ENCODE assay signal across 10 cellular contexts in the genomic region with DNA sequence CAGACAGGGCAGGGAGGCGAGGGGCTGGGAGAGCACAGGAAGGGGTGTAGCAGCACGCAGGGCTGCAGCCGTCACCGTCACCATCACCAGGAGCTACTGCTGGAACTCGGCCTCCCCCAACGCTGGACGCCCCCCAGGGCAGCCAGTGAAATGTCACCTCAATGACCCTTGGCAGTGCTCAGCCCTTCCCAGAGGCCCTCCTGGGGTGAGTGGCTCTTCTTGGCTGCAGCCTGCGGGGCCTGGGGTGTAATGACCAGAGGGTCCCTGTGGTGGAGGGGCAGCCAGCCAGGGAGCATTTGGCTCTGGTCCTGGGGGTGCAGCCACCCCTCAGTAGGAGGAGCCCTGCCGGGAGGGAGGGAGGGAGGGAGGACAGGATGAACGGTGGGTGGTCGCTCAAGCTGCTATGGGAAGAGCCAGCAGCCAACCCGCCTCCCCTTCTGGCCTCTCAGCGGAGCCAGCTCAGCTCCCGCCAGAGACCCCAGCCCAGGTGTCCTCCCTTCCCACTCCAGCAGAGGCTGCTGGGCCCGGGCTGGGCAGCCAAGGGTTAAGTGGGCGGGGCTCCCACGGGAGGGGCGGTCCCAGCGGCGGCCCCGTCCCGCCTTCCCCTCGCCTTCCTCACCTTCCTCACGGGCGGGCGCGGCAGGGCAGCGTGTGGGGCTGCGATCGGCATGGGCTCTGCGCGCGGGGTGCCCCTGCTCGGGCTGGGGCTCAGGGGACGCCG. TPM values are rescaled to one million over a fixed set of nuclear protein-coding genes. Genes with fewer than 3 reads are reported as not detected.
DNase-seq lines count a peak whose midpoint lies in the region; ATAC-seq, FAIRE-seq and TF ChIP-seq lines count a peak whose summit lies in the region.
"Had no signal": no experiment of that assay in that cellular context is flagged by ENCODE, and none has a peak within 500 bp of the region (broad histone marks: within the 10 kb centered on the region; RNA-seq: fewer than 3 reads in every experiment).

No MANE protein-coding gene starts in this region.

- dilution Hi-C loops in IMR-90 (cut with HindIII; ENCODE audit: low sequenced_read_pairs, unreplicated experiment), result no loop called here

- in situ Hi-C loops in IMR-90 (cut with MboI; ENCODE audit: low sequenced_read_pairs), result no loop called here

- H3K56ac ChIP-seq in IMR-90 (ENCODE audit: extremely low read depth, insufficient read depth, low read length), result no peak overlapping the region

- TF ChIP-seq RAD21 in IMR-90 (IDR thresholded peaks at IDR 0.05; ENCODE audit: low read length), result no peak

- H3K79me1 ChIP-seq in IMR-90 (ENCODE audit: low read depth in 1 of 2, low read length in 2 of 2), result no peaks in the 10 kb centered on the region

- peaks cover 0 to 89% (median 53%) of the 10 kb centered on the region in 11 experiments; a peak in 17 of 22 replicates for H4K20me1 ChIP-seq in BLaER1 treated with 17β-estradiol and CSF1 and Interleukin-3, amounts not matched to agents 10 nM and 100 nM
- no peaks in the 10 kb centered on the region for H4K20me1 ChIP-seq in IMR-90 (ENCODE audit: insufficient read depth, low read length)

- no peak for DNase-seq in IMR-90
- peak; percentile 29 for DNase-seq in activated CD8-positive, alpha-beta T cell treated with anti-CD3 and anti-CD28 coated beads, Interleukin-2, amount 10 ng/mL, durations not matched to agents 7 days and 5 days
- DNase-seq in iPS-NIHi7 (ENCODE audit: extremely low spot score), result peak; percentile 88
- no peak for DNase-seq in H54 (ENCODE audit: insufficient read length, low spot score)
- DNase-seq in occipital lobe (lab: John Stamatoyannopoulos, UW), result no peak
- no peak for DNase-seq in AG20443 (ENCODE audit: low spot score)
- DNase-seq in right cardiac atrium, result no peak
- DNase-seq: OCI-M1 had no signal

- H4K8ac ChIP-seq in IMR-90 (ENCODE audit: low read depth in 2 of 2, low read length in 2 of 2), result no peak overlapping the region

- no peak overlapping the region for H4K5ac ChIP-seq in IMR-90 (ENCODE audit: low read depth, low read length)

- no peak overlapping the region for H3K27ac Mint-ChIP-seq in activated CD8-positive, alpha-beta T cell treated with anti-CD3 and anti-CD28 coated beads, Interleukin-2, amount 10 ng/mL, durations not matched to agents 7 days and 5 days

- H4K91ac ChIP-seq in IMR-90 (ENCODE audit: insufficient read depth, low read depth, low read length), result no peak overlapping the region

- no peaks in the 10 kb centered on the region for H3K36me3 Mint-ChIP-seq in activated CD8-positive, alpha-beta T cell treated with anti-CD3 and anti-CD28 coated beads, Interleukin-2, amount 10 ng/mL, durations not matched to agents 7 days and 5 days (ENCODE audit: low read depth)

- POLR2A ChIA-PET in IMR-90 (lab: Charles Lee; ENCODE audit: unreplicated experiment), result no interaction called here
- POLR2A ChIA-PET in activated CD8-positive, alpha-beta T cell treated with anti-CD3 and anti-CD28 coated beads, Interleukin-2, amount 10 ng/mL, durations not matched to agents 7 days and 5 days (lab: Charles Lee), result no interaction called here

- H3K27me3 ChIP-seq in BLaER1 treated with 17β-estradiol and CSF1 and Interleukin-3, amounts not matched to agents 10 nM and 100 nM, result peaks cover 13 to 71% (median 48%) of the 10 kb centered on the region in 11 experiments
- H3K27me3 ChIP-seq in IMR-90 (ENCODE audit: control insufficient read depth, insufficient read depth, low read length) (peaks cover 56% of the 10 kb centered on the region), right cardiac atrium (ENCODE audit: control insufficient read depth, insufficient read depth) (no peaks in the 10 kb centered on the region)

- CTCF ChIA-PET in IMR-90 (lab: Yijun Ruan, JAX), result no interaction called here
- CTCF ChIA-PET in activated CD8-positive, alpha-beta T cell treated with anti-CD3 and anti-CD28 coated beads, Interleukin-2, amount 10 ng/mL, durations not matched to agents 7 days and 5 days (lab: Charles Lee), result no interaction called here

- no peak overlapping the region for H2BK120ac ChIP-seq in IMR-90 (ENCODE audit: low read depth, low read length)

- H3K4ac ChIP-seq in IMR-90 (ENCODE audit: low read depth, low read length), result no peak overlapping the region

- no peak overlapping the region for H2BK20ac ChIP-seq in IMR-90 (ENCODE audit: low read depth, low read length)

- no peaks in the 10 kb centered on the region for H3K9me3 ChIP-seq in BLaER1 treated with 17β-estradiol and CSF1 and Interleukin-3, amounts not matched to agents 10 nM and 100 nM (replicated peaks in 1 of 11)
- H3K9me3 ChIP-seq in IMR-90 (ENCODE audit: control insufficient read depth, insufficient read depth, low read length) (no peaks in the 10 kb centered on the region), right cardiac atrium (ENCODE audit: control insufficient read depth, low read length) (no peaks in the 10 kb centered on the region)
- H3K9me3 ChIP-seq: esophagus muscularis mucosa had no signal

- no peak overlapping the region for H3K14ac ChIP-seq in IMR-90 (replicated peaks; ENCODE audit: low read depth, low read length)

- no peak overlapping the region for H3K27ac ChIP-seq in BLaER1 treated with 17β-estradiol and CSF1 and Interleukin-3, amounts not matched to agents 10 nM and 100 nM
- H3K27ac ChIP-seq in IMR-90 (ENCODE audit: insufficient read depth, low read length) (no peak overlapping the region), right cardiac atrium (ENCODE audit: low read length) (no peak overlapping the region)
- H3K27ac ChIP-seq: esophagus muscularis mucosa had no signal

- FAIRE-seq in H54 (lab: Jason Lieb, UNC), result no peak

- H3K4me3 Mint-ChIP-seq in activated CD8-positive, alpha-beta T cell treated with anti-CD3 and anti-CD28 coated beads, Interleukin-2, amount 10 ng/mL, durations not matched to agents 7 days and 5 days, result no peak overlapping the region

- H2AK9ac ChIP-seq in IMR-90 (replicated peaks; ENCODE audit: low read depth, low read length, poor library complexity), result no peak overlapping the region

- no peak overlapping the region for H3K9ac ChIP-seq in BLaER1 treated with 17β-estradiol and CSF1 and Interleukin-3, amounts not matched to agents 10 nM and 100 nM
- H3K9ac ChIP-seq in IMR-90 (ENCODE audit: low read depth, low read length), result no peak overlapping the region

- H3K9me3 Mint-ChIP-seq in activated CD8-positive, alpha-beta T cell treated with anti-CD3 and anti-CD28 coated beads, Interleukin-2, amount 10 ng/mL, durations not matched to agents 7 days and 5 days (ENCODE audit: insufficient read depth), result no peaks in the 10 kb centered on the region

- TF ChIP-seq POLR2A in IMR-90 (IDR thresholded peaks at IDR 0.05; ENCODE audit: low read depth, low read length), result no peak
- no peak for TF ChIP-seq POLR2A in H54 (IDR thresholded peaks at IDR 0.05; ENCODE audit: low read depth, low read length)

- intact Hi-C loops in IMR-90 (cut with micrococcal nuclease) (no loop called here), right cardiac atrium (cut with DNase I) (no loop called here)

- no TSS peak for BruUV-seq in IMR-90 (replicated peaks; lab: Mats Ljungman, UMichigan)

- no peak overlapping the region for H2BK15ac ChIP-seq in IMR-90 (ENCODE audit: low read depth, low read length)

- H3K27me3 Mint-ChIP-seq in activated CD8-positive, alpha-beta T cell treated with anti-CD3 and anti-CD28 coated beads, Interleukin-2, amount 10 ng/mL, durations not matched to agents 7 days and 5 days (ENCODE audit: low read depth), result no peaks in the 10 kb centered on the region

- H2AFZ ChIP-seq in IMR-90 (replicated peaks; ENCODE audit: low read length, poor library complexity), result no peak overlapping the region

- no peak for TF ChIP-seq CTCF in IMR-90 (conservative IDR thresholded peaks at IDR 0.05; ENCODE audit: low read depth, low read length)

- H3K4me1 ChIP-seq in BLaER1 treated with 17β-estradiol and CSF1 and Interleukin-3, amounts not matched to agents 10 nM and 100 nM, result peaks cover 24 to 90% (median 81%) of the 10 kb centered on the region in 10 experiments
- H3K4me1 ChIP-seq in IMR-90 (ENCODE audit: control insufficient read depth, insufficient read depth, low read length) (no peaks in the 10 kb centered on the region), right cardiac atrium (ENCODE audit: control insufficient read depth, insufficient read depth, low read length) (no peaks in the 10 kb centered on the region)

- no peak overlapping the region for H3K18ac ChIP-seq in IMR-90 (ENCODE audit: low read depth, low read length)

- no peaks in the 10 kb centered on the region for H3K4me1 Mint-ChIP-seq in activated CD8-positive, alpha-beta T cell treated with anti-CD3 and anti-CD28 coated beads, Interleukin-2, amount 10 ng/mL, durations not matched to agents 7 days and 5 days (ENCODE audit: low read depth)

- no peak overlapping the region; a peak in 1 of 20 replicates for H3K4me3 ChIP-seq in BLaER1 treated with 17β-estradiol and CSF1 and Interleukin-3, amounts not matched to agents 10 nM and 100 nM
- no peak overlapping the region for H3K4me3 ChIP-seq in IMR-90 (ENCODE audit: insufficient read depth, low read depth, low read length)
- no peak overlapping the region for H3K4me3 ChIP-seq in right cardiac atrium (ENCODE audit: low read length)
- H3K4me3 ChIP-seq: esophagus muscularis mucosa had no signal

- H3K9me1 ChIP-seq in IMR-90 (ENCODE audit: insufficient read depth, low read length), result no peaks in the 10 kb centered on the region

- H2BK5ac ChIP-seq in IMR-90 (ENCODE audit: low read depth, low read length, poor library complexity, severe bottlenecking), result no peak overlapping the region

- ATAC-seq in IMR-90 (ENCODE audit: low read depth) (peak; percentile 25; the same call in 1 of the 2 replicates), right cardiac atrium (no peak)
- no peak for ATAC-seq in activated CD8-positive, alpha-beta T cell treated with anti-CD3 and anti-CD28 coated beads, Interleukin-2, amount 10 ng/mL, durations not matched to agents 7 days and 5 days

- H3K4me2 ChIP-seq in BLaER1 treated with 17β-estradiol and CSF1 and Interleukin-3, amounts not matched to agents 10 nM and 100 nM, result peak overlapping the region in 10 of 11 experiments; percentile 19 to 88 (median 78); a peak in 20 of 22 replicates
- H3K4me2 ChIP-seq in IMR-90 (ENCODE audit: low read depth, low read length), result no peak overlapping the region

- no peak overlapping the region for H2AK5ac ChIP-seq in IMR-90 (ENCODE audit: low read depth, low read length)

- H3K36me3 ChIP-seq in BLaER1 treated with 17β-estradiol and CSF1 and Interleukin-3, amounts not matched to agents 10 nM and 100 nM, result no peaks in the 10 kb centered on the region
- no peaks in the 10 kb centered on the region for H3K36me3 ChIP-seq in IMR-90 (ENCODE audit: control insufficient read depth, insufficient read depth, low read length)
- H3K36me3 ChIP-seq: esophagus muscularis mucosa had no signal

- WGBS in IMR-90 (ENCODE audit: extremely low coverage in 2 of 2, insufficient read length in 1 of 2), 2 experiments, result 0% methylated on average over 3 of the region's 36 CpGs; no CpG with 5 or more reads in 1 of the 2 experiments
- 5% methylated on average over 36 of the region's 36 CpGs for WGBS in right cardiac atrium

- H3K23ac ChIP-seq in IMR-90 (ENCODE audit: low read depth, low read length), result no peak overlapping the region

RNA-seq across cellular contexts. Expression of a gene that starts 9.1 kb away (rescaled TPM):
- total RNA-seq in IMR-90 (2012; rRNA removed) (0.18 and 0.28 TPM in 2 replicates), occipital lobe (4.2 TPM), right cardiac atrium (under 1 TPM in 3 of 4 donors, not detected in 1; 0.08 to 0.64 (median 0.09) TPM)
- polyA plus RNA-seq in IMR-90 (2012; rRNA removed) (1.9 and 2.4 TPM in 2 replicates), right cardiac atrium (0.16 TPM)
- 1.4 and 2.4 TPM in 2 replicates for polyA plus RNA-seq in IMR-90 (2012; cell fraction: cytosol; rRNA removed)
- 7.8 and 21.5 TPM in 2 replicates for polyA plus RNA-seq in IMR-90 (2012; cell fraction: nucleus; rRNA removed; ENCODE audit: low replicate concordance)
- 10 to 100 TPM in 1 of 2 experiments, 1 to 10 TPM in 1; 9.8 to 11.8 TPM for total RNA-seq in activated CD8-positive, alpha-beta T cell treated with anti-CD3 and anti-CD28 coated beads, Interleukin-2, amount 10 ng/mL, durations not matched to agents 7 days and 5 days

RNA-seq across cellular contexts. Expression of a gene that starts 54.6 kb away (rescaled TPM):
- total RNA-seq in IMR-90 (2012; rRNA removed), result 18.9 and 19.7 TPM in 2 replicates
- 16.9 and 19.4 TPM in 2 replicates for polyA plus RNA-seq in IMR-90 (2012; rRNA removed)
- 16.4 and 25.8 TPM in 2 replicates for polyA plus RNA-seq in IMR-90 (2012; cell fraction: cytosol; rRNA removed)
- polyA plus RNA-seq in IMR-90 (2012; cell fraction: nucleus; rRNA removed; ENCODE audit: low replicate concordance), result 21.3 and 37.5 TPM in 2 replicates
- total RNA-seq in activated CD8-positive, alpha-beta T cell treated with anti-CD3 and anti-CD28 coated beads, Interleukin-2, amount 10 ng/mL, durations not matched to agents 7 days and 5 days, result 10 to 100 TPM; 10.3 to 12.3 TPM
- 21.2 TPM for total RNA-seq in occipital lobe
- total RNA-seq in right cardiac atrium, result 10 to 100 TPM; 11.4 to 15.5 (median 13.6) TPM
- 16.0 TPM for polyA plus RNA-seq in right cardiac atrium

RNA-seq across cellular contexts. Expression of a gene that starts 59.4 kb away (rescaled TPM):
- total RNA-seq in IMR-90 (2012; rRNA removed) (14.0 and 15.3 TPM in 2 replicates), occipital lobe (26.0 TPM), right cardiac atrium (10 to 100 TPM; 35.2 to 51.3 (median 45.1) TPM)
- polyA plus RNA-seq in IMR-90 (2012; rRNA removed) (18.5 and 23.3 TPM in 2 replicates), right cardiac atrium (38.7 TPM)
- 18.5 and 21.4 TPM in 2 replicates for polyA plus RNA-seq in IMR-90 (2012; cell fraction: cytosol; rRNA removed)
- 113 and 229 TPM in 2 replicates for polyA plus RNA-seq in IMR-90 (2012; cell fraction: nucleus; rRNA removed; ENCODE audit: low replicate concordance)
- 10 to 100 TPM; 55.9 to 66.8 TPM for total RNA-seq in activated CD8-positive, alpha-beta T cell treated with anti-CD3 and anti-CD28 coated beads, Interleukin-2, amount 10 ng/mL, durations not matched to agents 7 days and 5 days

Comparison
In these comparisons a context has a peak if more than half of its experiments do, and no peak if none do; other contexts are left out.
1. DNase-seq: peak in activated CD8-positive, alpha-beta T cell treated with anti-CD3 and anti-CD28 coated beads, Interleukin-2, amount 10 ng/mL, durations not matched to agents 7 days and 5 days (single experiment) and iPS-NIHi7 (single experiment); none in IMR-90 (single experiment), H54 (single experiment), occipital lobe (single experiment), AG20443 (single experiment) and right cardiac atrium (0 of 3).